Comparison of ENCODE assay signal across 25 cellular contexts in the genomic region with DNA sequence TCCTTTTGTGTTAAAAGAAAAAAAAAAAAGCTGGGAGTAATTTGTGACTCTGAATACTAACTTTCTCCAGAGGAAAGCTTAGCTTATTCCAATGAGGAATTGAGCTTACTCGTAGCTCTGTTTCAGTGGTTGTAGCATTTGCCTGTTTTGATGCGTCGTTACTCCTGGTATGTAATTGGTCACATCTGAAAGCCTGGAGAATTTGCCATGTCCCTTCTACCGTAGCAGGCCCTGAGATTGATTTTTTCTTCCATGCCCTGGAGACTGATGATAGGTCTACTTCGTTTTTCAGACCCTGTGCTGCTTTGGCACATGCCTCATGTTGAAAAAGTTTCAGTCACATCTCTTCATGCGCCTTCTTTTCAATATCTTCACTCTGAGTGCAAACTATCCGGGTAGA.
DNase-seq lines count a peak whose midpoint lies in the region; ATAC-seq and TF ChIP-seq lines count a peak whose summit lies in the region.
"Had no signal": no experiment of that assay in that cellular context is flagged by ENCODE, and none has a peak within 500 bp of the region (broad histone marks: within the 10 kb centered on the region; RNA-seq: fewer than 3 reads in every experiment).

No MANE protein-coding gene starts in this region.

- H3K14ac ChIP-seq in IMR-90 (replicated peaks; ENCODE audit: low read depth, low read length): no peak overlapping the region

- no peak overlapping the region for H3K56ac ChIP-seq in IMR-90 (ENCODE audit: extremely low read depth, insufficient read depth, low read length)
- H3K56ac ChIP-seq in mesendoderm (ENCODE audit: low read length): no peak overlapping the region

- no peak overlapping the region for H3K9ac ChIP-seq in IMR-90 (ENCODE audit: low read depth, low read length)
- no peak overlapping the region for H3K9ac ChIP-seq in mesendoderm (ENCODE audit: low read length)
- H3K9ac ChIP-seq: GM23248 had no signal

- CTCF ChIA-PET in IMR-90 (lab: Yijun Ruan, JAX): interaction anchor here (0.6 kb wide), 1 partner anchor 288 kb away, joined by 3 read pairs; no protein-coding TSS in a partner anchor
- CTCF ChIA-PET in activated CD4-positive, alpha-beta memory T cell treated with anti-CD3 and anti-CD28 coated beads, Interleukin-2, amount 10 ng/mL, durations not matched to agents 7 days and 5 days (lab: Charles Lee): no interaction called here

- in situ Hi-C loops in IMR-90 (cut with MboI; ENCODE audit: low sequenced_read_pairs): no loop called here

- H2AK5ac ChIP-seq in IMR-90 (ENCODE audit: low read depth, low read length) (no peak overlapping the region), mesendoderm (ENCODE audit: low read length) (no peak overlapping the region)

- no peak overlapping the region for H3K23ac ChIP-seq in IMR-90 (ENCODE audit: low read depth, low read length)
- H3K23ac ChIP-seq in mesendoderm (ENCODE audit: low read length): no peak overlapping the region

- H2AK9ac ChIP-seq in IMR-90 (replicated peaks; ENCODE audit: low read depth, low read length, poor library complexity): no peak overlapping the region

- H3K36me3 Mint-ChIP-seq in activated CD4-positive, alpha-beta memory T cell treated with anti-CD3 and anti-CD28 coated beads, Interleukin-2, amount 10 ng/mL, durations not matched to agents 7 days and 5 days (ENCODE audit: low read depth): no peaks in the 10 kb centered on the region
- H3K36me3 Mint-ChIP-seq: CD14-positive monocyte; CD8-positive, alpha-beta memory T cell had no signal

- H3K18ac ChIP-seq in IMR-90 (ENCODE audit: low read depth, low read length) (no peak overlapping the region), mesendoderm (ENCODE audit: low read length) (no peak overlapping the region)

- H4K8ac ChIP-seq in IMR-90 (ENCODE audit: low read depth in 2 of 2, low read length in 2 of 2) (no peak overlapping the region), mesendoderm (ENCODE audit: low read depth, low read length) (no peak overlapping the region)

- no peaks in the 10 kb centered on the region for H3K36me3 ChIP-seq in IMR-90 (ENCODE audit: control insufficient read depth, insufficient read depth, low read length)
- H3K36me3 ChIP-seq in mesendoderm (ENCODE audit: control insufficient read depth, insufficient read depth, low read length): no peaks in the 10 kb centered on the region
- H3K36me3 ChIP-seq: BE2C, SJCRH30 had no signal

- no peak overlapping the region for H2BK5ac ChIP-seq in IMR-90 (ENCODE audit: low read depth, low read length, poor library complexity, severe bottlenecking)
- H2BK5ac ChIP-seq in mesendoderm (ENCODE audit: low read length): no peak overlapping the region

- H3K4me2 ChIP-seq in IMR-90 (ENCODE audit: low read depth, low read length) (no peak overlapping the region), mesendoderm (ENCODE audit: low read length) (no peak overlapping the region)

- no peak overlapping the region for H3K4me3 Mint-ChIP-seq in activated CD4-positive, alpha-beta memory T cell treated with anti-CD3 and anti-CD28 coated beads, Interleukin-2, amount 10 ng/mL, durations not matched to agents 7 days and 5 days
- H3K4me3 Mint-ChIP-seq: CD14-positive monocyte; CD8-positive, alpha-beta memory T cell had no signal

- no peaks in the 10 kb centered on the region for H3K9me3 Mint-ChIP-seq in activated CD4-positive, alpha-beta memory T cell treated with anti-CD3 and anti-CD28 coated beads, Interleukin-2, amount 10 ng/mL, durations not matched to agents 7 days and 5 days

- H3K27me3 ChIP-seq in IMR-90 (ENCODE audit: control insufficient read depth, insufficient read depth, low read length): no peaks in the 10 kb centered on the region
- H3K27me3 ChIP-seq in mesendoderm (ENCODE audit: insufficient read depth, low read length, poor library complexity): no peaks in the 10 kb centered on the region
- no peaks in the 10 kb centered on the region for H3K27me3 ChIP-seq in dorsolateral prefrontal cortex
- H3K27me3 ChIP-seq: BE2C, SJCRH30 had no signal

- H2BK120ac ChIP-seq in IMR-90 (ENCODE audit: low read depth, low read length) (no peak overlapping the region), mesendoderm (ENCODE audit: low read depth, low read length) (no peak overlapping the region)

- TF ChIP-seq CTCF in IMR-90 (conservative IDR thresholded peaks at IDR 0.05; ENCODE audit: low read depth, low read length) (no peak), dorsolateral prefrontal cortex (IDR thresholded peaks at IDR 0.05 in 54 of 56, conservative IDR thresholded peaks at IDR 0.05 in 2 of 56; ENCODE audit: low read depth in 1 of 56, partially characterized antibody in 56 of 56) (no peak)

- no peak overlapping the region for H2BK20ac ChIP-seq in IMR-90 (ENCODE audit: low read depth, low read length)

- no peaks in the 10 kb centered on the region for H3K27me3 Mint-ChIP-seq in activated CD4-positive, alpha-beta memory T cell treated with anti-CD3 and anti-CD28 coated beads, Interleukin-2, amount 10 ng/mL, durations not matched to agents 7 days and 5 days
- H3K27me3 Mint-ChIP-seq: CD8-positive, alpha-beta memory T cell had no signal

- no peaks in the 10 kb centered on the region for H3K9me3 ChIP-seq in IMR-90 (ENCODE audit: control insufficient read depth, insufficient read depth, low read length)
- H3K9me3 ChIP-seq: BE2C, SJCRH30 had no signal

- no peaks in the 10 kb centered on the region for H4K20me1 ChIP-seq in IMR-90 (ENCODE audit: insufficient read depth, low read length)

- H2BK15ac ChIP-seq in IMR-90 (ENCODE audit: low read depth, low read length) (no peak overlapping the region), mesendoderm (replicated peaks; ENCODE audit: low read depth) (no peak overlapping the region)

- H3K79me1 ChIP-seq in IMR-90 (ENCODE audit: low read depth in 1 of 2, low read length in 2 of 2): no peaks in the 10 kb centered on the region
- H3K79me1 ChIP-seq in mesendoderm (ENCODE audit: low read length): no peaks in the 10 kb centered on the region

- H4K5ac ChIP-seq in IMR-90 (ENCODE audit: low read depth, low read length): no peak overlapping the region
- H4K5ac ChIP-seq in mesendoderm (ENCODE audit: low read length): no peak overlapping the region

- no peaks in the 10 kb centered on the region for H3K4me1 Mint-ChIP-seq in activated CD4-positive, alpha-beta memory T cell treated with anti-CD3 and anti-CD28 coated beads, Interleukin-2, amount 10 ng/mL, durations not matched to agents 7 days and 5 days
- H3K4me1 Mint-ChIP-seq: CD14-positive monocyte; CD8-positive, alpha-beta memory T cell had no signal

- dilution Hi-C loops in IMR-90 (cut with HindIII; ENCODE audit: low sequenced_read_pairs, unreplicated experiment): no loop called here

- no TSS peak for BruUV-seq in IMR-90 (replicated peaks; lab: Mats Ljungman, UMichigan)

- no peaks in the 10 kb centered on the region for H3K79me2 ChIP-seq in mesendoderm (ENCODE audit: control insufficient read depth, insufficient read depth, low read length)

- DNase-seq in EL (peak; percentile 18), IMR-90 (no peak), fibroblast of peridontal ligament (ENCODE audit: extremely low read depth) (peak; percentile 32), mesendoderm (peak; percentile 15), SW480 (ENCODE audit: low spot score) (no peak), NK-92 (lab: John Stamatoyannopoulos, UW; ENCODE audit: unreplicated experiment) (no peak), dorsolateral prefrontal cortex (no peak)
- no peak for DNase-seq in activated CD4-positive, alpha-beta memory T cell treated with anti-CD3 and anti-CD28 coated beads, Interleukin-2, amount 10 ng/mL, durations not matched to agents 7 days and 5 days
- DNase-seq: 8988T; ACHN; BE2C; CD8-positive, alpha-beta memory T cell; DMS 273 treated with DMSO at 0.1 percent for 48 hours; DMS79; GM23248; KBM-7; MM.1S; NCI-H2029 treated with DMSO at 0.1 percent for 48 hours; NCI-H524; NCI-H748 treated with DMSO at 0.1 percent for 48 hours; NK-92 treated with Interleukin-12 subunit alpha and Interleukin-12 subunit beta, amount 100 ng/mL, for 24 hours; PC-3; SJCRH30 had no signal

- H3K4ac ChIP-seq in IMR-90 (ENCODE audit: low read depth, low read length) (no peak overlapping the region), mesendoderm (ENCODE audit: low read depth, low read length) (no peak overlapping the region)

- H3K4me1 ChIP-seq in IMR-90 (ENCODE audit: control insufficient read depth, insufficient read depth, low read length): no peaks in the 10 kb centered on the region
- no peaks in the 10 kb centered on the region for H3K4me1 ChIP-seq in mesendoderm (ENCODE audit: control insufficient read depth, low read depth, low read length)
- H3K4me1 ChIP-seq: SJCRH30 had no signal

- H2AFZ ChIP-seq in IMR-90 (replicated peaks; ENCODE audit: low read length, poor library complexity): peak overlapping the region; percentile 72
- H2AFZ ChIP-seq: GM23248 had no signal

- TF ChIP-seq RAD21 in IMR-90 (IDR thresholded peaks at IDR 0.05; ENCODE audit: low read length): no peak

- H3K9me1 ChIP-seq in IMR-90 (ENCODE audit: insufficient read depth, low read length): peaks cover 2% of the 10 kb centered on the region; the same call in 1 of the 2 replicates

- intact Hi-C loops in IMR-90 (cut with micrococcal nuclease): no loop called here
- intact Hi-C loops in dorsolateral prefrontal cortex (cut with DNase I): no loop called here

- no CpG with 5 or more reads among the region's 7 CpGs for WGBS in IMR-90 (ENCODE audit: extremely low coverage in 2 of 2, insufficient read length in 1 of 2), 2 experiments
- no CpG with 5 or more reads among the region's 7 CpGs for WGBS in mesendoderm (ENCODE audit: extremely low coverage, insufficient coverage, low lambda C conversion rate)

- H3K4me3 ChIP-seq in IMR-90 (ENCODE audit: insufficient read depth, low read depth, low read length) (no peak overlapping the region), mesendoderm (ENCODE audit: low read length) (no peak overlapping the region), dorsolateral prefrontal cortex (no peak overlapping the region)
- H3K4me3 ChIP-seq: GM23248, SJCRH30 had no signal

- POLR2A ChIA-PET in IMR-90 (lab: Charles Lee; ENCODE audit: unreplicated experiment): no interaction called here
- POLR2A ChIA-PET in activated CD4-positive, alpha-beta memory T cell treated with anti-CD3 and anti-CD28 coated beads, Interleukin-2, amount 10 ng/mL, durations not matched to agents 7 days and 5 days (lab: Charles Lee): no interaction called here

- ATAC-seq in IMR-90 (ENCODE audit: low read depth): no peak
- ATAC-seq: PC-3, SK-N-SH treated with all-trans-retinoic acid at 6 μM for 48 hours had no signal

- no peak overlapping the region for H3K27ac Mint-ChIP-seq in activated CD4-positive, alpha-beta memory T cell treated with anti-CD3 and anti-CD28 coated beads, Interleukin-2, amount 10 ng/mL, durations not matched to agents 7 days and 5 days
- H3K27ac Mint-ChIP-seq: CD14-positive monocyte had no signal

- H4K91ac ChIP-seq in IMR-90 (ENCODE audit: insufficient read depth, low read depth, low read length): no peak overlapping the region

- H3K27ac ChIP-seq in IMR-90 (ENCODE audit: insufficient read depth, low read length): no peak overlapping the region
- no peak overlapping the region for H3K27ac ChIP-seq in mesendoderm (ENCODE audit: low read depth, low read length)
- no peak overlapping the region for H3K27ac ChIP-seq in dorsolateral prefrontal cortex
- H3K27ac ChIP-seq: GM23248, SJCRH30 had no signal

- TF ChIP-seq POLR2A in IMR-90 (IDR thresholded peaks at IDR 0.05; ENCODE audit: low read depth, low read length): no peak

TF ChIP-seq in IMR-90, 13 proteins besides CTCF, POLR2A, EP300 and RAD21 (continues in another document):
- TF ChIP-seq CEBPB (IDR thresholded peaks at IDR 0.05; ENCODE audit: low read depth, low read length): no peak

Comparison
In these comparisons a context has a peak if more than half of its experiments do, and no peak if none do; other contexts are left out.
1. DNase-seq: peak in EL (single experiment), fibroblast of peridontal ligament (single experiment) and mesendoderm (single experiment); none in IMR-90 (single experiment), SW480 (single experiment), NK-92 (single experiment), activated CD4-positive, alpha-beta memory T cell treated with anti-CD3 and anti-CD28 coated beads, Interleukin-2, amount 10 ng/mL, durations not matched to agents 7 days and 5 days (single experiment) and dorsolateral prefrontal cortex (0 of 10).